Comparison of ENCODE assay signal across 29 cellular contexts in genomic region chr5:140590861-140591260, GRCh38. TPM values are rescaled to one million over a fixed set of nuclear protein-coding genes. Genes with fewer than 3 reads are reported as not detected.
"Had no signal": no experiment of that assay in that cellular context is flagged by ENCODE, and none has a peak within 500 bp of the region (broad histone marks: within the 10 kb centered on the region; RNA-seq: fewer than 3 reads in every experiment).

No MANE protein-coding gene starts in this region.

- DNase-seq: activated CD4-positive, alpha-beta T cell treated with anti-CD3 and anti-CD28 coated beads for 4 hours; activated CD4-positive, alpha-beta T cell treated with anti-CD3 and anti-CD28 coated beads, Interleukin-2, amount 50 U/mL, for 4 hours; activated effector memory CD4-positive, alpha-beta T cell treated with Interleukin-2 at 50 U/mL for 16 hours; activated naive CD4-positive, alpha-beta T cell treated with Interleukin-2 at 50 U/mL for 16 hours; activated naive CD8-positive, alpha-beta T cell treated with anti-CD3 and anti-CD28 coated beads for 36 hours; aorta; body of pancreas; cortex of kidney; hypothalamus; immature natural killer cell; lower lobe of right lung; naive B cell; nephron progenitor cell; nucleus accumbens; pancreas; retina; stimulated activated CD4-positive, alpha-beta T cell treated with anti-CD3 and anti-CD28 coated beads, Interleukin-4, amount 100 ng/mL, for 4 hours; stimulated activated CD8-positive, alpha-beta memory T cell treated with anti-CD3 and anti-CD28 coated beads, Interleukin-4, amount 100 ng/mL, for 48 hours; stomach; T-helper 9 cell; thyroid gland had no signal

- H3K4me3 ChIP-seq: adrenal gland, body of pancreas, lower lobe of right lung, pancreas, prostate gland, thyroid gland had no signal

- H3K4me1 ChIP-seq: prostate gland, stomach had no signal

- ATAC-seq: body of pancreas, pancreas, sciatic nerve had no signal

- FAIRE-seq: pancreas, TTC549 had no signal

- H3K9me3 Mint-ChIP-seq: activated naive CD8-positive, alpha-beta T cell treated with anti-CD3 and anti-CD28 coated beads for 36 hours; immature natural killer cell; naive B cell; nephron progenitor cell; stimulated activated memory B cell treated with anti-CD40 and anti-IgM and Interleukin-4, amounts not matched to agents 10 μg/mL and 1 μg/mL and 100 μg/mL, for 72 hours had no signal

- H3K27me3 ChIP-seq: adrenal gland, body of pancreas, pancreas, stomach, thyroid gland had no signal

- H3K27ac ChIP-seq: body of pancreas, lower lobe of right lung, pancreas, prostate gland, thyroid gland, VCaP had no signal

- H3K4me1 Mint-ChIP-seq: immature natural killer cell; nephron progenitor cell; stimulated activated memory B cell treated with anti-CD40 and anti-IgM and Interleukin-4, amounts not matched to agents 10 μg/mL and 1 μg/mL and 100 μg/mL, for 72 hours had no signal

- H3K36me3 ChIP-seq: adrenal gland, lower lobe of right lung, pancreas, prostate gland, stomach, thyroid gland had no signal

- H3K4me3 Mint-ChIP-seq: activated naive CD8-positive, alpha-beta T cell treated with anti-CD3 and anti-CD28 coated beads for 36 hours; immature natural killer cell; naive B cell; nephron progenitor cell; stimulated activated memory B cell treated with anti-CD40 and anti-IgM and Interleukin-4, amounts not matched to agents 10 μg/mL and 1 μg/mL and 100 μg/mL, for 72 hours had no signal

- H3K9me3 ChIP-seq: adrenal gland, body of pancreas, lower lobe of right lung, pancreas, prostate gland, stomach, thyroid gland had no signal

- H3K27ac Mint-ChIP-seq: activated naive CD8-positive, alpha-beta T cell treated with anti-CD3 and anti-CD28 coated beads for 36 hours; immature natural killer cell; naive B cell; nephron progenitor cell; stimulated activated memory B cell treated with anti-CD40 and anti-IgM and Interleukin-4, amounts not matched to agents 10 μg/mL and 1 μg/mL and 100 μg/mL, for 72 hours had no signal

- H3K36me3 Mint-ChIP-seq: activated naive CD8-positive, alpha-beta T cell treated with anti-CD3 and anti-CD28 coated beads for 36 hours; immature natural killer cell; naive B cell; stimulated activated memory B cell treated with anti-CD40 and anti-IgM and Interleukin-4, amounts not matched to agents 10 μg/mL and 1 μg/mL and 100 μg/mL, for 72 hours had no signal

RNA-seq across cellular contexts. Expression of gene CD14, which starts 42.1 kb away (rescaled TPM):
- total RNA-seq: epithelial cell of proximal tubule had no signal

RNA-seq across cellular contexts. Expression of gene EIF4EBP3, which starts 43.4 kb away (rescaled TPM):
- total RNA-seq: cerebellum had no signal
